1 cellular context compared by ENCODE assay signal in genomic region chr2:101341421-101341820, GRCh38.
TF ChIP-seq lines count a peak whose summit lies in the region.

No MANE protein-coding gene starts in this region.

TF ChIP-seq in HepG2, 621 proteins besides CTCF, POLR2A, EP300 and RAD21:
- TF ChIP-seq MXD3 (CRISPR knock-in tag; IDR thresholded peaks at IDR 0.05): no peak
- TF ChIP-seq THYN1 (CRISPR knock-in tag; IDR thresholded peaks at IDR 0.05; ENCODE audit: borderline replicate concordance, low read depth): no peak
- TF ChIP-seq, protein P1, sequence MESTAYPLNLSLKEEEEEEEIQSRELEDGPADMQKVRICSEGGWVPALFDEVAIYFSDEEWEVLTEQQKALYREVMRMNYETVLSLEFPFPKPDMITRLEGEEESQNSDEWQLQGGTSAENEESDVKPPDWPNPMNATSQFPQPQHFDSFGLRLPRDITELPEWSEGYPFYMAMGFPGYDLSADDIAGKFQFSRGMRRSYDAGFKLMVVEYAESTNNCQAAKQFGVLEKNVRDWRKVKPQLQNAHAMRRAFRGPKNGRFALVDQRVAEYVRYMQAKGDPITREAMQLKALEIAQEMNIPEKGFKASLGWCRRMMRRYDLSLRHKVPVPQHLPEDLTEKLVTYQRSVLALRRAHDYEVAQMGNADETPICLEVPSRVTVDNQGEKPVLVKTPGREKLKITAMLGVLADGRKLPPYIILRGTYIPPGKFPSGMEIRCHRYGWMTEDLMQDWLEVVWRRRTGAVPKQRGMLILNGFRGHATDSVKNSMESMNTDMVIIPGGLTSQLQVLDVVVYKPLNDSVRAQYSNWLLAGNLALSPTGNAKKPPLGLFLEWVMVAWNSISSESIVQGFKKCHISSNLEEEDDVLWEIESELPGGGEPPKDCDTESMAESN (CRISPR knock-in tag; conservative IDR thresholded peaks at IDR 0.05): no peak
- TF ChIP-seq ZNF318 (CRISPR knock-in tag; IDR thresholded peaks at IDR 0.05): no peak
- TF ChIP-seq ELF4 (CRISPR knock-in tag; IDR thresholded peaks at IDR 0.05; ENCODE audit: borderline replicate concordance): no peak
- no peak for TF ChIP-seq ZNF275 (CRISPR knock-in tag; IDR thresholded peaks at IDR 0.05; ENCODE audit: borderline replicate concordance)
- no peak for TF ChIP-seq ZNF746 (CRISPR knock-in tag; IDR thresholded peaks at IDR 0.05)
- TF ChIP-seq TBX2 (CRISPR knock-in tag; IDR thresholded peaks at IDR 0.05; ENCODE audit: borderline replicate concordance): no peak
- no peak for TF ChIP-seq NFE2L1 (CRISPR knock-in tag; IDR thresholded peaks at IDR 0.05; ENCODE audit: borderline replicate concordance)
- TF ChIP-seq NFKB2 (CRISPR knock-in tag; IDR thresholded peaks at IDR 0.05; ENCODE audit: borderline replicate concordance): no peak
- no peak for TF ChIP-seq ZNF558 (CRISPR knock-in tag; IDR thresholded peaks at IDR 0.05; ENCODE audit: borderline replicate concordance)
- TF ChIP-seq GMEB1 (CRISPR knock-in tag; IDR thresholded peaks at IDR 0.05; ENCODE audit: borderline replicate concordance): no peak
- no peak for TF ChIP-seq MAFK (conservative IDR thresholded peaks at IDR 0.05 in 1 of 2, IDR thresholded peaks at IDR 0.05 in 1 of 2; ENCODE audit: low read length in 2 of 2)
- TF ChIP-seq, protein P2, sequence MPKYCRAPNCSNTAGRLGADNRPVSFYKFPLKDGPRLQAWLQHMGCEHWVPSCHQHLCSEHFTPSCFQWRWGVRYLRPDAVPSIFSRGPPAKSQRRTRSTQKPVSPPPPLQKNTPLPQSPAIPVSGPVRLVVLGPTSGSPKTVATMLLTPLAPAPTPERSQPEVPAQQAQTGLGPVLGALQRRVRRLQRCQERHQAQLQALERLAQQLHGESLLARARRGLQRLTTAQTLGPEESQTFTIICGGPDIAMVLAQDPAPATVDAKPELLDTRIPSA (CRISPR knock-in tag; IDR thresholded peaks at IDR 0.05; ENCODE audit: borderline replicate concordance): no peak
- TF ChIP-seq, protein P3, sequence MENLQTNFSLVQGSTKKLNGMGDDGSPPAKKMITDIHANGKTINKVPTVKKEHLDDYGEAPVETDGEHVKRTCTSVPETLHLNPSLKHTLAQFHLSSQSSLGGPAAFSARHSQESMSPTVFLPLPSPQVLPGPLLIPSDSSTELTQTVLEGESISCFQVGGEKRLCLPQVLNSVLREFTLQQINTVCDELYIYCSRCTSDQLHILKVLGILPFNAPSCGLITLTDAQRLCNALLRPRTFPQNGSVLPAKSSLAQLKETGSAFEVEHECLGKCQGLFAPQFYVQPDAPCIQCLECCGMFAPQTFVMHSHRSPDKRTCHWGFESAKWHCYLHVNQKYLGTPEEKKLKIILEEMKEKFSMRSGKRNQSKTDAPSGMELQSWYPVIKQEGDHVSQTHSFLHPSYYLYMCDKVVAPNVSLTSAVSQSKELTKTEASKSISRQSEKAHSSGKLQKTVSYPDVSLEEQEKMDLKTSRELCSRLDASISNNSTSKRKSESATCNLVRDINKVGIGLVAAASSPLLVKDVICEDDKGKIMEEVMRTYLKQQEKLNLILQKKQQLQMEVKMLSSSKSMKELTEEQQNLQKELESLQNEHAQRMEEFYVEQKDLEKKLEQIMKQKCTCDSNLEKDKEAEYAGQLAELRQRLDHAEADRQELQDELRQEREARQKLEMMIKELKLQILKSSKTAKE (CRISPR knock-in tag; IDR thresholded peaks at IDR 0.05; ENCODE audit: borderline replicate concordance): no peak
- no peak for TF ChIP-seq RFXAP (CRISPR knock-in tag; IDR thresholded peaks at IDR 0.05; ENCODE audit: borderline replicate concordance)
- TF ChIP-seq ZNF687 (CRISPR knock-in tag; IDR thresholded peaks at IDR 0.05): no peak
TF ChIP-seq in HepG2: peak in this region for 0.
